Comparison of ENCODE assay signal across 22 cellular contexts in the genomic region with DNA sequence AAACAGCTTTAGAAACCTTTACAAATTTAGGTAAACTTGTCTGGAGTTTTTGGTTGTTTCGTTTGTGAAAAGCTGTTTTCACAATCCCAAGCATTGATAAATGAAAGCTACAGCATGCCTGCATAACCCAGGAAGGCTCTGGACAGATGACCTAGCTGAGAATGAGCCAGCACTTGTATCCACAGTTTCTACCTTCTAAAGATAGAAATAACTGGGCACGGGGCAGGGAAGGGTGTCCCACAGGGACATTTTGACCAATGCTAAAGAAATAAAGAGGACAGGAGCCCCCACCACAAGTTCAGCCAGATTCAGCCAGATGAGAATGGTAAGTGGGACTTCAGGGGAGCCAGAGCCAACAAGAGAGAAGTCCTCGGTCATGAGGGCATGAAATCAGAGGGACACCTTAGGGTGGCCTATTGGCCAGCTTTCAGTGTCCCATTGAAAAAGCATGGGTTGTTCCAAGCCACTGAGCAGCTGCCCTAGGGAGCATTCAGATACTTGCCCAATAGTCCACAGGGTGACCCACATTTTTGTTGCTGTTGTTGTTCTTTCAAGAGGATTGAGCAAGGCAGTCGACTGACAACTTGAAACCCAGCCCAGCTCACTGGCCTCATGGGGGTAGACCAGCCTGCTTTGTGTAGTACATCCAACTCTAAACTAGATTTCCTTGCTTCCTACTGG.
A peak's percentile ranks its signal among the peaks of the same experiment; 100 is the strongest.
DNase-seq lines count a peak whose midpoint lies in the region; ATAC-seq and TF ChIP-seq lines count a peak whose summit lies in the region.
"Had no signal": no experiment of that assay in that cellular context is flagged by ENCODE, and none has a peak within 500 bp of the region (broad histone marks: within the 10 kb centered on the region; RNA-seq: fewer than 3 reads in every experiment).

No MANE protein-coding gene starts in this region.

- H3K4me3 ChIP-seq in choroid plexus epithelial cell (ENCODE audit: low read depth, low read length) (no peak overlapping the region), trophoblast cell (ENCODE audit: low read depth, low read length) (no peak overlapping the region)
- H3K4me3 ChIP-seq: lung, MG63, PC-9, transverse colon had no signal

- no CpG with 5 or more reads among the region's 4 CpGs for whole genome bisulfite sequencing in trophoblast cell (ENCODE audit: extremely low coverage, insufficient coverage, insufficient read length)

- H4K91ac ChIP-seq in trophoblast cell (ENCODE audit: low read depth, low read length), result no peak overlapping the region

- H3K79me1 ChIP-seq in trophoblast cell (ENCODE audit: low read length), result no peaks in the 10 kb centered on the region

- no peaks in the 10 kb centered on the region for H3K79me2 ChIP-seq in trophoblast cell (ENCODE audit: control insufficient read depth, insufficient read depth, low read length, poor library complexity)

- H3K4me1 ChIP-seq in trophoblast cell (ENCODE audit: control insufficient read depth in 1 of 2, insufficient read depth in 2 of 2, low read length in 2 of 2), result peaks cover 0 to 3% of the 10 kb centered on the region in 2 experiments
- H3K4me1 ChIP-seq: transverse colon had no signal

- no peak overlapping the region for H2AFZ ChIP-seq in trophoblast cell (ENCODE audit: insufficient read depth, low read length, poor library complexity)
- H2AFZ ChIP-seq: PC-9 had no signal

- H2AK5ac ChIP-seq in trophoblast cell (ENCODE audit: low read length), result no peak overlapping the region

- no peaks in the 10 kb centered on the region for H3K27me3 ChIP-seq in trophoblast cell (ENCODE audit: insufficient read depth, low read length)
- H3K27me3 ChIP-seq: MG63, transverse colon had no signal

- no peak overlapping the region for H3K27ac ChIP-seq in trophoblast cell (ENCODE audit: low read depth, low read length)
- H3K27ac ChIP-seq: PC-9, transverse colon had no signal

- no peak overlapping the region for H3K14ac ChIP-seq in trophoblast cell (ENCODE audit: low read length)

- peaks cover 10% of the 10 kb centered on the region for H3K9me3 ChIP-seq in trophoblast cell (ENCODE audit: insufficient read depth, low read depth, low read length)

- no peak overlapping the region for H3K23ac ChIP-seq in trophoblast cell (ENCODE audit: low read length)

- intact Hi-C loops in left cardiac atrium (cut with DNase I) (no loop called here), sciatic nerve (cut with DNase I) (no loop called here)

- no peaks in the 10 kb centered on the region for H3K36me3 ChIP-seq in trophoblast cell (ENCODE audit: control insufficient read depth in 1 of 2, insufficient read depth in 2 of 2, low read length in 2 of 2)
- H3K36me3 ChIP-seq: MG63, transverse colon had no signal

- peak; percentile 16 to 90 for ATAC-seq in left cardiac atrium
- ATAC-seq in sciatic nerve, result peak; percentile 88
- no peak for ATAC-seq in HG03159 (IDR thresholded peaks at IDR 0.05; ENCODE audit: unreplicated experiment)
- ATAC-seq in HG02885 (IDR thresholded peaks at IDR 0.05; ENCODE audit: poor library complexity, unreplicated experiment), result no peak
- ATAC-seq: stimulated activated effector memory CD8-positive, alpha-beta T cell treated with anti-CD3 and anti-CD28 coated beads, Interleukin-12 subunit alpha, Interleukin-12 subunit beta, amount 100 ng/mL, for 72 hours had no signal

- DNase-seq in EH (ENCODE audit: low read depth) (peak; percentile 19), choroid plexus epithelial cell (ENCODE audit: low read depth) (peak; percentile 92), left cardiac atrium (no peak), sciatic nerve (ENCODE audit: low spot score) (no peak), trophoblast cell (no peak)
- DNase-seq in stimulated activated CD4-positive, alpha-beta T cell treated with anti-CD3 and anti-CD28 coated beads, Interleukin-12 subunit alpha, Interleukin-12 subunit beta, amount 100 ng/mL, for 4 hours, result no peak
- DNase-seq: ACHN; CD4-positive, alpha-beta memory T cell; cerebellar nuclear complex; DMS53; endodermal cell; GOT3; MG63; naive B cell; NCI-H1694 treated with DMSO at 0.1 percent for 48 hours; NCI-H226; PC-9; transverse colon had no signal

- no peak overlapping the region for H3K4me2 ChIP-seq in trophoblast cell (ENCODE audit: low read length)
- H3K4me2 ChIP-seq: PC-9 had no signal

- H3K18ac ChIP-seq in trophoblast cell (ENCODE audit: low read length), result no peak overlapping the region

- no peak overlapping the region for H4K8ac ChIP-seq in trophoblast cell (ENCODE audit: low read depth, low read length)

- no peak overlapping the region for H3K9ac ChIP-seq in trophoblast cell (ENCODE audit: low read length)

- no peak for TF ChIP-seq CTCF in choroid plexus epithelial cell (conservative IDR thresholded peaks at IDR 0.05; ENCODE audit: low read depth, low read length)

- no peak overlapping the region for H2BK12ac ChIP-seq in trophoblast cell (ENCODE audit: low read length)

- H4K12ac ChIP-seq in trophoblast cell (ENCODE audit: low read depth, low read length), result no peak overlapping the region

- H2BK5ac ChIP-seq in trophoblast cell (ENCODE audit: low read depth, low read length, poor library complexity), result no peak overlapping the region

- no peak overlapping the region for H2BK120ac ChIP-seq in trophoblast cell (ENCODE audit: insufficient read depth, low read length, poor library complexity)

- no peak overlapping the region for H3K4ac ChIP-seq in trophoblast cell (ENCODE audit: low read depth, low read length)

Comparison
In these comparisons a context has a peak if more than half of its experiments do, and no peak if none do; other contexts are left out.
1. DNase-seq: peak in EH (single experiment) and choroid plexus epithelial cell (single experiment); none in left cardiac atrium (single experiment), sciatic nerve (single experiment), trophoblast cell (0 of 2) and stimulated activated CD4-positive, alpha-beta T cell treated with anti-CD3 and anti-CD28 coated beads, Interleukin-12 subunit alpha, Interleukin-12 subunit beta, amount 100 ng/mL, for 4 hours (single experiment).
2. ATAC-seq: peak in left cardiac atrium (2 of 2) and sciatic nerve (single experiment); none in HG03159 (single experiment) and HG02885 (single experiment).